9 cellular contexts compared by ENCODE assay signal in genomic region chr3:194313642-194314430, GRCh38.
DNase-seq lines count a peak whose midpoint lies in the region; TF ChIP-seq lines count a peak whose summit lies in the region.
"Had no signal": no experiment of that assay in that cellular context is flagged by ENCODE, and none has a peak within 500 bp of the region (broad histone marks: within the 10 kb centered on the region; RNA-seq: fewer than 3 reads in every experiment).

No MANE protein-coding gene starts in this region.

- peaks cover 21% of the 10 kb centered on the region for H3K27me3 ChIP-seq in adipocyte (replicated peaks; ENCODE audit: control insufficient read depth, insufficient read depth, low read length)
- H3K27me3 ChIP-seq in tibial artery, result peaks cover 0 to 57% of the 10 kb centered on the region in 2 donors

- H3K27ac ChIP-seq in tibial artery, result no peak overlapping the region

- H3K9me3 ChIP-seq in adipocyte (ENCODE audit: control insufficient read depth, low read length), result peaks cover 10% of the 10 kb centered on the region
- peaks cover 0 to 4% (median 4%) of the 10 kb centered on the region in 3 donors for H3K9me3 ChIP-seq in tibial artery

- H3K4me1 ChIP-seq in adipocyte (ENCODE audit: control insufficient read depth, insufficient read depth, low read length) (peaks cover 33% of the 10 kb centered on the region), tibial artery (peaks cover 0 to 35% (median 25%) of the 10 kb centered on the region in 4 donors)

- TF ChIP-seq CTCF in tibial artery (IDR thresholded peaks at IDR 0.05), result no peak

- H3K4me3 ChIP-seq in adipocyte (ENCODE audit: low read length) (no peak overlapping the region), tibial artery (no peak overlapping the region)

- no peak overlapping the region for H3K9ac ChIP-seq in adipocyte (ENCODE audit: low read length)

- no peaks in the 10 kb centered on the region for H3K36me3 ChIP-seq in adipocyte (ENCODE audit: control insufficient read depth, insufficient read depth, low read length, severe bottlenecking)
- H3K36me3 ChIP-seq in tibial artery, result no peaks in the 10 kb centered on the region

- DNase-seq in DMS 273 (lab: John Stamatoyannopoulos, UW; ENCODE audit: unreplicated experiment) (peak; percentile 57), DMS 273 treated with DMSO at 0.1 percent for 48 hours (lab: John Stamatoyannopoulos, UW) (no peak), adipocyte (ENCODE audit: low read depth) (peak; percentile 12), iPS-NIHi7 (ENCODE audit: extremely low spot score) (peak; percentile 43), tibial artery (peak; percentile 82), SW 1271 (lab: John Stamatoyannopoulos, UW) (no peak), NCI-H524 treated with DMSO at 0.1 percent for 48 hours (lab: John Stamatoyannopoulos, UW) (no peak), T-helper 9 cell (no peak)
- DNase-seq: 8988T had no signal

- intact Hi-C loops in tibial artery (cut with DNase I; ENCODE audit: low total_unique reads), result loop anchor here (2.0 to 10.0 kb wide), 3 partner anchors 169 to 649 kb away; no protein-coding TSS in a partner anchor

Comparison
In these comparisons a context has a peak if more than half of its experiments do, and no peak if none do; other contexts are left out.
1. DNase-seq: peak in DMS 273 (single experiment), adipocyte (single experiment), iPS-NIHi7 (single experiment) and tibial artery (2 of 2); none in DMS 273 treated with DMSO at 0.1 percent for 48 hours (single experiment), SW 1271 (0 of 2), NCI-H524 treated with DMSO at 0.1 percent for 48 hours (single experiment) and T-helper 9 cell (single experiment).